In the genomic region with DNA sequence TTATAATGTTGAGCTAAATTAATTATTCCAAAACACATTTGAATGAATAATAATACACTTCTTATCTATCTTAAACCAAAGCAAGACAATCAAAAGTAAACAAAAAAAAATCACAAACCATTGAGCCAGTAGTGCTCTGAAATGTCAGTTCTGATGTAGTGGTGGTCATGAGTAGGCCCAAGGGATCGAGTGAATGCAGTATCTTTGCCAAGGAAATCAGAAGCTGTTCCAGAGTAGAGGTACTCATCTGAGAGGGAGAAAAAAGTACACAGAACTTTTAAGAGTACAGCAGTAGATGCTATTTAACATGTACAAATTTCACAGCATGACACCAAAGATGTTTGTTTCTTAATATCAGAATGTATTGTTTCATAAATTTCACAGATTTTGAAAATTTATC, we compare ENCODE assay signal across 20 cellular contexts.
DNase-seq lines count a peak whose midpoint lies in the region; ATAC-seq and TF ChIP-seq lines count a peak whose summit lies in the region.
"Had no signal": no experiment of that assay in that cellular context is flagged by ENCODE, and none has a peak within 500 bp of the region (broad histone marks: within the 10 kb centered on the region; RNA-seq: fewer than 3 reads in every experiment).

No MANE protein-coding gene starts in this region.

- 41 to 75% (median 51%) methylated on average over 1 of the region's 1 CpG for WGBS in adrenal gland, 4 donors

- no peak for TF ChIP-seq POLR2A in adrenal gland (IDR thresholded peaks at IDR 0.05)

- no peaks in the 10 kb centered on the region for H3K4me1 ChIP-seq in fibroblast of lung (ENCODE audit: control insufficient read depth, extremely low read depth, insufficient read depth, low read length)
- H3K4me1 ChIP-seq in thoracic aorta (ENCODE audit: control insufficient read depth in 1 of 2, low read depth in 2 of 2): peaks cover 26 to 50% of the 10 kb centered on the region in 2 donors
- H3K4me1 ChIP-seq in adrenal gland (replicated peaks in 1 of 2): no peaks in the 10 kb centered on the region
- H3K4me1 ChIP-seq: SJCRH30 had no signal

- H3K36me3 Mint-ChIP-seq in mesothelial cell of epicardium: peaks cover 33% of the 10 kb centered on the region
- H3K36me3 Mint-ChIP-seq in natural killer cell treated with Interleukin-12 subunit alpha and Interleukin-12 subunit beta and Interleukin-15 and Interleukin-18, amount 100 ng/mL, for 72 hours: no peaks in the 10 kb centered on the region
- H3K36me3 Mint-ChIP-seq: brain had no signal

- H3K27ac Mint-ChIP-seq in mesothelial cell of epicardium: peak overlapping the region; percentile 13
- H3K27ac Mint-ChIP-seq in natural killer cell treated with Interleukin-12 subunit alpha and Interleukin-12 subunit beta and Interleukin-15 and Interleukin-18, amount 100 ng/mL, for 72 hours: no peak overlapping the region
- H3K27ac Mint-ChIP-seq: brain had no signal

- H3K9me3 ChIP-seq in fibroblast of lung (ENCODE audit: control insufficient read depth, insufficient read depth, low read depth, low read length): no peaks in the 10 kb centered on the region
- no peaks in the 10 kb centered on the region for H3K9me3 ChIP-seq in thoracic aorta
- no peaks in the 10 kb centered on the region for H3K9me3 ChIP-seq in adrenal gland (replicated peaks in 1 of 3)
- H3K9me3 ChIP-seq: mucosa of descending colon, SJCRH30 had no signal

- H3K9me3 Mint-ChIP-seq in mesothelial cell of epicardium: no peaks in the 10 kb centered on the region
- peaks cover 23% of the 10 kb centered on the region for H3K9me3 Mint-ChIP-seq in natural killer cell treated with Interleukin-12 subunit alpha and Interleukin-12 subunit beta and Interleukin-15 and Interleukin-18, amount 100 ng/mL, for 72 hours
- H3K9me3 Mint-ChIP-seq: brain had no signal

- no peaks in the 10 kb centered on the region for H4K20me1 ChIP-seq in fibroblast of lung (ENCODE audit: control insufficient read depth, extremely low read depth, insufficient read depth, low read length)

- DNase-seq in NCI-H446 treated with DMSO at 0.1 percent for 48 hours (lab: John Stamatoyannopoulos, UW): peak; percentile 11
- peak; percentile 61 to 77 for DNase-seq in fibroblast of lung (ENCODE audit: low read depth in 2 of 2)
- no peak for DNase-seq in mesothelial cell of epicardium (ENCODE audit: low spot score in 2 of 2, unreplicated experiment in 2 of 2)
- DNase-seq in thoracic aorta (ENCODE audit: low spot score): no peak
- DNase-seq in adrenal gland: no peak
- DNase-seq in natural killer cell treated with Interleukin-12 subunit alpha and Interleukin-12 subunit beta and Interleukin-15 and Interleukin-18, amount 100 ng/mL, for 72 hours (ENCODE audit: low spot score): no peak
- DNase-seq in G401 (ENCODE audit: low spot score): no peak
- DNase-seq: activated CD4-positive, alpha-beta T cell treated with anti-CD3 and anti-CD28 coated beads, Interleukin-2, amount 50 U/mL, for 48 hours; activated naive CD4-positive, alpha-beta T cell treated with Interleukin-2 at 50 U/mL for 16 hours; activated T-cell treated with anti-CD3 and anti-CD28 coated beads for 4 hours; hippocampal formation; mucosa of descending colon; NCI-H1105; NCI-H69; SJCRH30; small intestine; stimulated activated CD8-positive, alpha-beta memory T cell treated with anti-CD3 and anti-CD28 coated beads, Interleukin-4, amount 100 ng/mL, for 48 hours; substantia nigra; T-helper 2 cell had no signal

- H3K27me3 ChIP-seq in fibroblast of lung (ENCODE audit: control insufficient read depth, insufficient read depth, low read length): no peaks in the 10 kb centered on the region
- no peaks in the 10 kb centered on the region for H3K27me3 ChIP-seq in thoracic aorta (replicated peaks; ENCODE audit: insufficient read depth)
- H3K27me3 ChIP-seq in adrenal gland: no peaks in the 10 kb centered on the region
- H3K27me3 ChIP-seq: SJCRH30 had no signal

- H3K36me3 ChIP-seq in fibroblast of lung (ENCODE audit: control insufficient read depth, insufficient read depth, low read length) (no peaks in the 10 kb centered on the region), thoracic aorta (no peaks in the 10 kb centered on the region), adrenal gland (replicated peaks in 1 of 2) (no peaks in the 10 kb centered on the region)
- H3K36me3 ChIP-seq: SJCRH30 had no signal

- ATAC-seq in thoracic aorta (ENCODE audit: insufficient number of reproducible peaks, low FRiP score, low read depth): peak; percentile 53
- no peak for ATAC-seq in natural killer cell treated with Interleukin-12 subunit alpha and Interleukin-12 subunit beta and Interleukin-15 and Interleukin-18, amount 100 ng/mL, for 72 hours
- ATAC-seq: mucosa of descending colon had no signal

- TF ChIP-seq CTCF in fibroblast of lung (conservative IDR thresholded peaks at IDR 0.05 in 1 of 2, IDR thresholded peaks at IDR 0.05 in 1 of 2; ENCODE audit: low read depth in 1 of 2, low read length in 2 of 2) (no peak), mesothelial cell of epicardium (IDR thresholded peaks at IDR 0.05; ENCODE audit: unreplicated experiment) (no peak), thoracic aorta (IDR thresholded peaks at IDR 0.05) (no peak), adrenal gland (IDR thresholded peaks at IDR 0.05) (no peak)

- H3K4me3 Mint-ChIP-seq in mesothelial cell of epicardium: no peak overlapping the region
- no peak overlapping the region for H3K4me3 Mint-ChIP-seq in natural killer cell treated with Interleukin-12 subunit alpha and Interleukin-12 subunit beta and Interleukin-15 and Interleukin-18, amount 100 ng/mL, for 72 hours
- H3K4me3 Mint-ChIP-seq: brain had no signal

- no peak overlapping the region for H2AFZ ChIP-seq in fibroblast of lung (ENCODE audit: low read length)

- no peaks in the 10 kb centered on the region for H3K79me2 ChIP-seq in fibroblast of lung (ENCODE audit: control insufficient read depth, insufficient read depth, low read length)

- H3K27ac ChIP-seq in fibroblast of lung (ENCODE audit: insufficient read depth, low read length): no peak overlapping the region
- peak overlapping the region in 1 of 2 donors; percentile 3 for H3K27ac ChIP-seq in thoracic aorta
- H3K27ac ChIP-seq in adrenal gland: no peak overlapping the region
- H3K27ac ChIP-seq: SJCRH30 had no signal

- no peaks in the 10 kb centered on the region for H3K27me3 Mint-ChIP-seq in mesothelial cell of epicardium (ENCODE audit: low read depth)
- H3K27me3 Mint-ChIP-seq in natural killer cell treated with Interleukin-12 subunit alpha and Interleukin-12 subunit beta and Interleukin-15 and Interleukin-18, amount 100 ng/mL, for 72 hours: no peaks in the 10 kb centered on the region
- H3K27me3 Mint-ChIP-seq: brain had no signal

- H3K4me2 ChIP-seq in fibroblast of lung (ENCODE audit: extremely low read depth, insufficient read depth, low read length): no peak overlapping the region

- H3K4me3 ChIP-seq in fibroblast of lung (replicated peaks in 1 of 4; ENCODE audit: control extremely low read depth in 1 of 4, insufficient read depth in 1 of 4, low read depth in 3 of 4, low read length in 4 of 4) (no peak overlapping the region), thoracic aorta (no peak overlapping the region), adrenal gland (no peak overlapping the region)
- H3K4me3 ChIP-seq: mucosa of descending colon, SJCRH30 had no signal

- peaks cover 39% of the 10 kb centered on the region for H3K4me1 Mint-ChIP-seq in mesothelial cell of epicardium
- no peaks in the 10 kb centered on the region for H3K4me1 Mint-ChIP-seq in natural killer cell treated with Interleukin-12 subunit alpha and Interleukin-12 subunit beta and Interleukin-15 and Interleukin-18, amount 100 ng/mL, for 72 hours (ENCODE audit: low read depth in 2 of 2)

- in situ Hi-C loops in G401 (cut with HindIII; ENCODE audit: low sequenced_read_pairs): no loop called here

- intact Hi-C loops in adrenal gland (cut with DNase I): no loop called here

- H3K9ac ChIP-seq in fibroblast of lung (ENCODE audit: insufficient read depth, low read length): no peak overlapping the region

Comparison
In these comparisons a context has a peak if more than half of its experiments do, and no peak if none do; other contexts are left out.
1. DNase-seq: peak in NCI-H446 treated with DMSO at 0.1 percent for 48 hours (single experiment) and fibroblast of lung (2 of 2); none in mesothelial cell of epicardium (0 of 2), thoracic aorta (single experiment), adrenal gland (0 of 7), natural killer cell treated with Interleukin-12 subunit alpha and Interleukin-12 subunit beta and Interleukin-15 and Interleukin-18, amount 100 ng/mL, for 72 hours (single experiment) and G401 (single experiment).